In the genomic region with DNA sequence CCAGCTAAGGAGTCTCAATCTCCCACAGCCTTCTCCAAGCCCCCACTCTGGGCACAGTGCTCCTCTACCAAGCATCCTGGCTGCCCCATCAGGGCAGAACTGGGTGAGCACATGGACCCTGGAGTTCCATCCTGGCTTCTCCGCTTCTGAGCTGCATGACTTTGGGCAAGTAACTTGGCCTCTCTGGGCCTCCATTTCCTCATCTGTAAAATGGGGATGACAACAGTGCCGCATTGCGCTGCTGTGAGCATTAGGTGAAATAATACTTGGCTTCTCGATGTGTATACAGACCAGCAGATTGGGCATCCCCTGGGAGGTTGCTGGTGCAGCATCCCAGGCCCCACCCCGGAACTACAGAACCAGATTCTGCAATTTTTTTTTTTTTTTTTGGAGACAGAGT, we compare ENCODE assay signal across 2 cellular contexts.
TF ChIP-seq lines count a peak whose summit lies in the region.

No MANE protein-coding gene starts in this region.

TF ChIP-seq in HepG2, 621 proteins besides CTCF, POLR2A, EP300 and RAD21:
- TF ChIP-seq HES4 (CRISPR knock-in tag; IDR thresholded peaks at IDR 0.05; ENCODE audit: borderline replicate concordance) (no peak), ZNF274 (CRISPR knock-in tag; IDR thresholded peaks at IDR 0.05) (no peak), JARID2 (CRISPR knock-in tag; IDR thresholded peaks at IDR 0.05; ENCODE audit: insufficient replicate concordance) (no peak), HOMEZ (CRISPR knock-in tag; IDR thresholded peaks at IDR 0.05; ENCODE audit: low read depth) (no peak), RXRB (CRISPR knock-in tag; IDR thresholded peaks at IDR 0.05; ENCODE audit: borderline replicate concordance) (no peak), ZNF629 (CRISPR knock-in tag; conservative IDR thresholded peaks at IDR 0.05) (peak; percentile 71), ZNF704 (CRISPR knock-in tag; IDR thresholded peaks at IDR 0.05; ENCODE audit: borderline replicate concordance) (no peak)

TF ChIP-seq in GM12878, 131 proteins besides CTCF, POLR2A, EP300 and RAD21:
- TF ChIP-seq NFXL1 (IDR thresholded peaks at IDR 0.05; ENCODE audit: borderline replicate concordance) (0 out of 2 replicates have a peak, but pooled peaks have one; percentile 1), YBX1 (IDR thresholded peaks at IDR 0.05) (no peak)
